ENCODE assay signal across 21 cellular contexts in the genomic region with DNA sequence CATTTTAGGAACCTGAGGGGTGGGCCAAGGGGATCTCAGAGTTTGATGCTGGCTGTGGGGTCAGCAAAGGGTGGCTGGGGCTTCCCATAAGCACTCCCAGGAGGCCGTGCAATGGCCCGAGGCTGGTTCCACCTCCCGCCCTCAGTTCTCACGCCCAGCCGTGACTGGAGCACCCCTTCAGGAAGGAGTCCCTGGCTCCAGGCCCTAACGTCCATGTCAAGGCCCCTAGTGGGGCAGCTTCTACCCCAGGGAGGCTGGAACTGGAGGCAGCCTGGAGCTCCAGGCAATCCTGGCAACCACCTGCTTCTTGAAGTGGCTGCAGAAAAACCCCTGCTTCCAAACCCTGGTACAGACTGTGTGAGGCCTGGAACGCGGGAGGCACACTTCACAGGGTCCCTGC.
"Had no signal": no experiment of that assay in that cellular context is flagged by ENCODE, and none has a peak within 500 bp of the region (broad histone marks: within the 10 kb centered on the region; RNA-seq: fewer than 3 reads in every experiment).

No MANE protein-coding gene starts in this region.

- H3K27me3 ChIP-seq: dorsolateral prefrontal cortex, hepatocyte, right atrium auricular region, suprapubic skin, thyroid gland, uterus had no signal

- H3K4me3 ChIP-seq: dorsolateral prefrontal cortex, hepatocyte, left ventricle myocardium inferior, lung, right atrium auricular region, smooth muscle cell, suprapubic skin, thyroid gland, uterus had no signal

- H2AFZ ChIP-seq: hepatocyte had no signal

- H3K9me3 Mint-ChIP-seq: naive B cell; stimulated activated effector memory CD8-positive, alpha-beta T cell treated with anti-CD3 and anti-CD28 coated beads, Interleukin-12 subunit alpha, Interleukin-12 subunit beta, amount 100 ng/mL, for 72 hours; type B pancreatic cell had no signal

- H3K4me2 ChIP-seq: hepatocyte, smooth muscle cell had no signal

- H3K9me3 ChIP-seq: left ventricle myocardium inferior, right atrium auricular region, suprapubic skin, thyroid gland, uterus had no signal

- H3K4me3 Mint-ChIP-seq: naive B cell; stimulated activated effector memory CD8-positive, alpha-beta T cell treated with anti-CD3 and anti-CD28 coated beads, Interleukin-12 subunit alpha, Interleukin-12 subunit beta, amount 100 ng/mL, for 72 hours; type B pancreatic cell had no signal

- H3K27ac Mint-ChIP-seq: naive B cell; stimulated activated effector memory CD8-positive, alpha-beta T cell treated with anti-CD3 and anti-CD28 coated beads, Interleukin-12 subunit alpha, Interleukin-12 subunit beta, amount 100 ng/mL, for 72 hours; type B pancreatic cell had no signal

- H3K27me3 Mint-ChIP-seq: type B pancreatic cell had no signal

- H3K36me3 Mint-ChIP-seq: naive B cell; stimulated activated effector memory CD8-positive, alpha-beta T cell treated with anti-CD3 and anti-CD28 coated beads, Interleukin-12 subunit alpha, Interleukin-12 subunit beta, amount 100 ng/mL, for 72 hours; type B pancreatic cell had no signal

- H3K36me3 ChIP-seq: right atrium auricular region, suprapubic skin, thyroid gland, uterus had no signal

- ATAC-seq: left cardiac atrium; stimulated activated effector memory CD8-positive, alpha-beta T cell treated with anti-CD3 and anti-CD28 coated beads, Interleukin-12 subunit alpha, Interleukin-12 subunit beta, amount 100 ng/mL, for 72 hours; stimulated activated naive CD8-positive, alpha-beta T cell treated with anti-CD3 and anti-CD28 coated beads, Interleukin-15, Interleukin-2, amounts not matched to agents 100 U/mL and 50 U/mL, for 24 hours had no signal

- H3K27ac ChIP-seq: dorsolateral prefrontal cortex, hepatocyte, left ventricle myocardium inferior, right atrium auricular region, suprapubic skin, thyroid gland, uterus had no signal

- H3K4me1 ChIP-seq: thyroid gland had no signal

- DNase-seq: cortex of kidney; effector CD8-positive, alpha-beta T cell; foreskin melanocyte; kidney; left cardiac atrium; left ventricle myocardium inferior; mesenchymal stem cell; naive B cell; stimulated activated CD4-positive, alpha-beta T cell treated with anti-CD3 and anti-CD28 coated beads, Interleukin-4, amount 100 ng/mL, for 1 hour; stimulated activated CD8-positive, alpha-beta memory T cell treated with anti-CD3 and anti-CD28 coated beads, Interleukin-4, amount 100 ng/mL, for 48 hours; stimulated activated naive CD8-positive, alpha-beta T cell treated with anti-CD3 and anti-CD28 coated beads, Interleukin-15, Interleukin-2, amounts not matched to agents 100 U/mL and 50 U/mL, for 24 hours; thyroid gland had no signal
